ENCODE assay signal across 13 cellular contexts in the genomic region with DNA sequence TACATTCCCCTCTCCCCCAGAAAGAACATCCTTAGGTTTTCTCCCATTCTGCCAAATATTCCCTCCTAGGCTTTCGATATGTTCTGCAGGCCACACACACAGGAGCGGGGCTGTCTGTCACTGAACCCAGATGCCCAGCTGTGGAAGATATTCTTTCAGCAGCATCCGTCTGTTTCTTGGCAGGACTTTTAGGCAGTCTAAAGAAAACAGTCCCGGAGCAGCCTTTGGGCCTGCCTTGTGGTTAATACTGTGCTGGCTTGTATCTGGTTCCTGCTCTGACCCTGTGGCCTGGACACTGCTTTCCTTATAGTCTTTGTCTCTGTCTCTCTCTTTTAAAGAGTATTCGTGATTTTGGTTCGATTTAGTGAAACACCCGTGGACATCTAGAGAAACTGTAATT.
A peak's percentile ranks its signal among the peaks of the same experiment; 100 is the strongest.
DNase-seq lines count a peak whose midpoint lies in the region; ATAC-seq, FAIRE-seq and TF ChIP-seq lines count a peak whose summit lies in the region.
"Had no signal": no experiment of that assay in that cellular context is flagged by ENCODE, and none has a peak within 500 bp of the region (broad histone marks: within the 10 kb centered on the region; RNA-seq: fewer than 3 reads in every experiment).

No MANE protein-coding gene starts in this region.

- H3K27ac ChIP-seq in SJSA1 (peak overlapping the region; percentile 25), mesenchymal stem cell (ENCODE audit: low read length, poor library complexity, severe bottlenecking) (peak overlapping the region; percentile 29)
- H3K27ac ChIP-seq: epithelial cell of prostate had no signal

- no peak for ATAC-seq in stimulated activated effector memory CD8-positive, alpha-beta T cell treated with anti-CD3 and anti-CD28 coated beads, Interleukin-12 subunit alpha, Interleukin-12 subunit beta, amount 100 ng/mL, for 72 hours
- no peak for ATAC-seq in HG02678 (IDR thresholded peaks at IDR 0.05; ENCODE audit: unreplicated experiment)

- H3K18ac ChIP-seq in mesenchymal stem cell (ENCODE audit: low read depth in 1 of 2, low read length in 2 of 2), result no peak overlapping the region

- no peak overlapping the region for H3K14ac ChIP-seq in mesenchymal stem cell (ENCODE audit: low read length in 2 of 2)

- H2AK5ac ChIP-seq in mesenchymal stem cell (ENCODE audit: low read length, severe bottlenecking), result no peak overlapping the region

- no peak overlapping the region for H2BK120ac ChIP-seq in mesenchymal stem cell (ENCODE audit: low read depth, low read length)

- peaks cover 55% of the 10 kb centered on the region for H3K4me1 Mint-ChIP-seq in stimulated activated effector memory CD8-positive, alpha-beta T cell treated with anti-CD3 and anti-CD28 coated beads, Interleukin-12 subunit alpha, Interleukin-12 subunit beta, amount 100 ng/mL, for 72 hours

- H2BK15ac ChIP-seq in mesenchymal stem cell (ENCODE audit: low read depth, poor library complexity, severe bottlenecking), result no peak overlapping the region

- peaks cover 11% of the 10 kb centered on the region for H3K79me1 ChIP-seq in mesenchymal stem cell (replicated peaks; ENCODE audit: low read length, poor library complexity, severe bottlenecking)

- H3K4ac ChIP-seq in mesenchymal stem cell (ENCODE audit: low read depth in 1 of 2, low read length in 2 of 2), result no peak overlapping the region

- DNase-seq in SJSA1 (ENCODE audit: low read depth in 1 of 2, low spot score in 2 of 2) (peak; percentile 46 to 50), choroid plexus epithelial cell (ENCODE audit: low read depth) (peak; percentile 90), mesenchymal stem cell (peak; percentile 57), urothelium cell line (ENCODE audit: low spot score) (no peak), SKM-1 (lab: John Stamatoyannopoulos, UW; ENCODE audit: unreplicated experiment) (no peak), OCI-M2 (lab: John Stamatoyannopoulos, UW; ENCODE audit: unreplicated experiment) (no peak)
- no peak for DNase-seq in stimulated activated effector memory CD8-positive, alpha-beta T cell treated with anti-CD3 and anti-CD28 coated beads, Interleukin-12 subunit alpha, Interleukin-12 subunit beta, amount 100 ng/mL, for 72 hours (ENCODE audit: low spot score in 2 of 2)
- DNase-seq: H7; NK-92 treated with Interleukin-12 subunit alpha and Interleukin-12 subunit beta, amount 100 ng/mL, for 24 hours had no signal

- H3K27me3 ChIP-seq in SJSA1 (replicated peaks), result no peaks in the 10 kb centered on the region
- no peaks in the 10 kb centered on the region for H3K27me3 ChIP-seq in mesenchymal stem cell (ENCODE audit: control insufficient read depth in 1 of 2, insufficient read depth in 1 of 2, low read length in 2 of 2)

- no peaks in the 10 kb centered on the region for H3K9me3 Mint-ChIP-seq in stimulated activated effector memory CD8-positive, alpha-beta T cell treated with anti-CD3 and anti-CD28 coated beads, Interleukin-12 subunit alpha, Interleukin-12 subunit beta, amount 100 ng/mL, for 72 hours
- H3K9me3 Mint-ChIP-seq: IgD-negative memory B cell had no signal

- H3K23ac ChIP-seq in mesenchymal stem cell (ENCODE audit: low read length in 2 of 2), result no peak overlapping the region

- no peak overlapping the region for H3K4me3 Mint-ChIP-seq in stimulated activated effector memory CD8-positive, alpha-beta T cell treated with anti-CD3 and anti-CD28 coated beads, Interleukin-12 subunit alpha, Interleukin-12 subunit beta, amount 100 ng/mL, for 72 hours
- H3K4me3 Mint-ChIP-seq: IgD-negative memory B cell had no signal

- H3K4me1 ChIP-seq in SJSA1 (replicated peaks), result peaks cover 49% of the 10 kb centered on the region
- H3K4me1 ChIP-seq in mesenchymal stem cell (ENCODE audit: control insufficient read depth, insufficient read depth, low read depth, low read length), result peaks cover 5% of the 10 kb centered on the region
- H3K4me1 ChIP-seq: Caco-2 had no signal

- peaks cover 64% of the 10 kb centered on the region for H3K36me3 Mint-ChIP-seq in stimulated activated effector memory CD8-positive, alpha-beta T cell treated with anti-CD3 and anti-CD28 coated beads, Interleukin-12 subunit alpha, Interleukin-12 subunit beta, amount 100 ng/mL, for 72 hours
- H3K36me3 Mint-ChIP-seq: IgD-negative memory B cell had no signal

- H3K9ac ChIP-seq in mesenchymal stem cell (ENCODE audit: low read length), result peak overlapping the region; percentile 52

- WGBS in mesenchymal stem cell, result 62% methylated on average over 7 of the region's 7 CpGs

- no peak overlapping the region for H3K4me2 ChIP-seq in mesenchymal stem cell (ENCODE audit: low read length, poor library complexity, severe bottlenecking)

- FAIRE-seq in urothelium cell line (lab: Jason Lieb, UNC), result no peak

- no peak overlapping the region for H3K4me3 ChIP-seq in SJSA1
- no peak overlapping the region for H3K4me3 ChIP-seq in choroid plexus epithelial cell (ENCODE audit: low read depth, low read length)
- H3K4me3 ChIP-seq in mesenchymal stem cell (ENCODE audit: insufficient read depth in 1 of 2, low read depth in 1 of 2, low read length in 2 of 2), result no peak overlapping the region

- H2AFZ ChIP-seq in mesenchymal stem cell (ENCODE audit: low read depth, low read length), result no peak overlapping the region

- peak overlapping the region; percentile 27 for H4K8ac ChIP-seq in mesenchymal stem cell (ENCODE audit: low read length)

- H3K27ac Mint-ChIP-seq in stimulated activated effector memory CD8-positive, alpha-beta T cell treated with anti-CD3 and anti-CD28 coated beads, Interleukin-12 subunit alpha, Interleukin-12 subunit beta, amount 100 ng/mL, for 72 hours, result peak overlapping the region; percentile 60

- no peak overlapping the region for H2BK12ac ChIP-seq in mesenchymal stem cell (ENCODE audit: low read length in 2 of 2)

- no peak for TF ChIP-seq CTCF in choroid plexus epithelial cell (conservative IDR thresholded peaks at IDR 0.05; ENCODE audit: low read depth, low read length)

- H3K9me3 ChIP-seq in SJSA1 (replicated peaks), result no peaks in the 10 kb centered on the region
- H3K9me3 ChIP-seq in mesenchymal stem cell (ENCODE audit: control insufficient read depth, low read length), result no peaks in the 10 kb centered on the region
- H3K9me3 ChIP-seq: Caco-2 had no signal

- no peak overlapping the region for H4K91ac ChIP-seq in mesenchymal stem cell (ENCODE audit: low read length)

- H3K36me3 ChIP-seq in SJSA1 (peaks cover 32% of the 10 kb centered on the region), mesenchymal stem cell (ENCODE audit: control insufficient read depth in 1 of 2, insufficient read depth in 2 of 2, low read depth in 1 of 2, low read length in 2 of 2) (peaks cover 8 to 11% of the 10 kb centered on the region in 2 experiments)

- no peak overlapping the region for H2BK5ac ChIP-seq in mesenchymal stem cell (ENCODE audit: low read depth, low read length, poor library complexity, severe bottlenecking)

Comparison
In these comparisons a context has a peak if more than half of its experiments do, and no peak if none do; other contexts are left out.
1. DNase-seq: peak in SJSA1 (2 of 2), choroid plexus epithelial cell (single experiment) and mesenchymal stem cell (single experiment); none in stimulated activated effector memory CD8-positive, alpha-beta T cell treated with anti-CD3 and anti-CD28 coated beads, Interleukin-12 subunit alpha, Interleukin-12 subunit beta, amount 100 ng/mL, for 72 hours (0 of 2), urothelium cell line (single experiment), SKM-1 (single experiment) and OCI-M2 (single experiment).